ENCODE assay signal across 19 cellular contexts in the genomic region with DNA sequence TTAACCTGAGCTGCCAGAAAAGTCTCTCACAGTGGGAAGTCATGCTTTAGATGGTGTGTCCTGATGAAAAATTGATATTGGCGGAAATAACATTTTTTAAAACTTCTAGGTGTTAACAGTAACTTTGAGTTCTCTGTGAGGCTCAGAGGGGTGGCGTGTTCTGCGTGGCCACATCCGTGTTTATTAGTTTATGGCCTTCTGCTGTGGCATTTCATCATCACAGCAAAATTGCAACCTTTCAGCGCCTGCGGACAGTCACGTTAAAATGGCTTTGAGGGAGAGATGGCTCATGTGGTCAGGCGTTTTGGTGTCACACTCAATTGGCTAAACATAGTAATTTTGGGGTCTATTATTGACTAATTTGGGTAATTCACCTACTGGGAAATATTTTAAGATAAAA. TPM values are rescaled to one million over a fixed set of nuclear protein-coding genes. Genes with fewer than 3 reads are reported as not detected.
A peak's percentile ranks its signal among the peaks of the same experiment; 100 is the strongest.
DNase-seq lines count a peak whose midpoint lies in the region; ATAC-seq and TF ChIP-seq lines count a peak whose summit lies in the region.
"Had no signal": no experiment of that assay in that cellular context is flagged by ENCODE, and none has a peak within 500 bp of the region (broad histone marks: within the 10 kb centered on the region; RNA-seq: fewer than 3 reads in every experiment).

No MANE protein-coding gene starts in this region.

- no peak overlapping the region for H4K12ac ChIP-seq in trophoblast cell (ENCODE audit: low read depth, low read length)

- H3K4ac ChIP-seq in trophoblast cell (ENCODE audit: low read depth, low read length) = no peak overlapping the region

- H2BK120ac ChIP-seq in trophoblast cell (ENCODE audit: insufficient read depth, low read length, poor library complexity) = no peak overlapping the region

- H2AK5ac ChIP-seq in trophoblast cell (ENCODE audit: low read length) = no peak overlapping the region

- H3K23ac ChIP-seq in trophoblast cell (ENCODE audit: low read length) = no peak overlapping the region

- H3K27me3 ChIP-seq in trophoblast cell (ENCODE audit: insufficient read depth, low read length) (no peaks in the 10 kb centered on the region), tibial artery (no peaks in the 10 kb centered on the region), body of pancreas (no peaks in the 10 kb centered on the region)
- H3K27me3 ChIP-seq: dorsolateral prefrontal cortex had no signal

- H3K9me3 ChIP-seq in trophoblast cell (ENCODE audit: insufficient read depth, low read depth, low read length) (peaks cover 5% of the 10 kb centered on the region), tibial artery (no peaks in the 10 kb centered on the region), body of pancreas (no peaks in the 10 kb centered on the region)

- H3K36me3 ChIP-seq in trophoblast cell (ENCODE audit: control insufficient read depth in 1 of 2, insufficient read depth in 2 of 2, low read length in 2 of 2) = no peaks in the 10 kb centered on the region
- no peaks in the 10 kb centered on the region for H3K36me3 ChIP-seq in tibial artery
- no peaks in the 10 kb centered on the region for H3K36me3 ChIP-seq in body of pancreas (replicated peaks in 1 of 2; ENCODE audit: insufficient read depth in 1 of 2, low read depth in 2 of 2)

- H4K91ac ChIP-seq in trophoblast cell (ENCODE audit: low read depth, low read length) = no peak overlapping the region

- peak; percentile 32 for DNase-seq in NOMO-1 (lab: John Stamatoyannopoulos, UW; ENCODE audit: unreplicated experiment in 2 of 2)
- peak; percentile 24 for DNase-seq in coronary artery (ENCODE audit: low spot score)
- DNase-seq in trophoblast cell = peak; percentile 32 to 38
- DNase-seq in tibial artery = no peak
- no peak for DNase-seq in body of pancreas
- DNase-seq: activated CD4-positive, alpha-beta T cell treated with anti-CD3 and anti-CD28 coated beads for 36 hours; activated naive CD4-positive, alpha-beta T cell treated with anti-CD3 and anti-CD28 coated beads for 36 hours; activated T-cell treated with anti-CD3 and anti-CD28 coated beads, Interleukin-2, amount 50 U/mL, for 72 hours; CD4-positive, CD25-positive, alpha-beta regulatory T cell; central memory CD4-positive, alpha-beta T cell; DMS 273 treated with DMSO at 0.1 percent for 48 hours; dorsolateral prefrontal cortex; immature natural killer cell; NCI-H1417; NCI-H226; stimulated activated CD4-positive, alpha-beta T cell treated with anti-CD3 and anti-CD28 coated beads, Interleukin-1b, Interleukin-23, amount 100 ng/mL, for 48 hours had no signal

- TF ChIP-seq POLR2A in body of pancreas (IDR thresholded peaks at IDR 0.05) = no peak
- no peak for TF ChIP-seq POLR2A in GM18505 (IDR thresholded peaks at IDR 0.05; ENCODE audit: borderline replicate concordance, extremely low read depth, insufficient read depth, insufficient read length)

- H2AFZ ChIP-seq in trophoblast cell (ENCODE audit: insufficient read depth, low read length, poor library complexity) = no peak overlapping the region

- no peak overlapping the region for H3K4me2 ChIP-seq in trophoblast cell (ENCODE audit: low read length)

- H2BK5ac ChIP-seq in trophoblast cell (ENCODE audit: low read depth, low read length, poor library complexity) = no peak overlapping the region

- H3K4me3 ChIP-seq in coronary artery (no peak overlapping the region), trophoblast cell (ENCODE audit: low read depth, low read length) (no peak overlapping the region), tibial artery (no peak overlapping the region), body of pancreas (no peak overlapping the region)
- H3K4me3 ChIP-seq: dorsolateral prefrontal cortex, skin epidermis had no signal

- H3K79me2 ChIP-seq in trophoblast cell (ENCODE audit: control insufficient read depth, insufficient read depth, low read length, poor library complexity) = no peaks in the 10 kb centered on the region

- H2BK12ac ChIP-seq in trophoblast cell (ENCODE audit: low read length) = no peak overlapping the region

- H3K79me1 ChIP-seq in trophoblast cell (ENCODE audit: low read length) = peaks cover 18% of the 10 kb centered on the region

- no CpG with 5 or more reads among the region's 8 CpGs for WGBS in trophoblast cell (ENCODE audit: extremely low coverage, insufficient coverage, insufficient read length)
- 86% methylated on average over 8 of the region's 8 CpGs for WGBS in body of pancreas, 2 donors

- no peak overlapping the region for H3K18ac ChIP-seq in trophoblast cell (ENCODE audit: low read length)

- no peak for ATAC-seq in body of pancreas
- no peak for ATAC-seq in GM18505 (IDR thresholded peaks at IDR 0.05; ENCODE audit: unreplicated experiment)
- no peak for ATAC-seq in HG02571 (IDR thresholded peaks at IDR 0.05; ENCODE audit: unreplicated experiment)
- ATAC-seq: activated CD4-positive, alpha-beta T cell treated with anti-CD3 and anti-CD28 coated beads for 36 hours; activated T-cell treated with anti-CD3 and anti-CD28 coated beads, Interleukin-2, amount 50 U/mL, for 72 hours had no signal

- intact Hi-C loops in tibial artery (cut with DNase I; ENCODE audit: low total_unique reads) (no loop called here), body of pancreas (cut with DNase I) (no loop called here)

- H3K14ac ChIP-seq in trophoblast cell (ENCODE audit: low read length) = no peak overlapping the region

- TF ChIP-seq CTCF in coronary artery (IDR thresholded peaks at IDR 0.05) = no peak
- no peak for TF ChIP-seq CTCF in tibial artery (IDR thresholded peaks at IDR 0.05)
- no peak for TF ChIP-seq CTCF in body of pancreas (IDR thresholded peaks at IDR 0.05)

- no peak overlapping the region for H3K9ac ChIP-seq in trophoblast cell (ENCODE audit: low read length)

- no peak overlapping the region for H4K8ac ChIP-seq in trophoblast cell (ENCODE audit: low read depth, low read length)

- H3K4me1 ChIP-seq in trophoblast cell (ENCODE audit: control insufficient read depth in 1 of 2, insufficient read depth in 2 of 2, low read length in 2 of 2) (peaks cover 42 to 54% of the 10 kb centered on the region in 2 experiments), tibial artery (peaks cover 0 to 33% (median 20%) of the 10 kb centered on the region in 4 donors), body of pancreas (peaks cover 9% of the 10 kb centered on the region)

- H3K27ac ChIP-seq in coronary artery (peak overlapping the region in 1 of 2 donors; percentile 80), trophoblast cell (ENCODE audit: low read depth, low read length) (no peak overlapping the region), tibial artery (peak overlapping the region; percentile 71 to 80), body of pancreas (no peak overlapping the region)
- H3K27ac ChIP-seq: dorsolateral prefrontal cortex had no signal

RNA-seq across cellular contexts. Expression of a gene that starts 42.4 kb away (rescaled TPM):
- polyA plus RNA-seq in trophoblast cell (2013) = 6.9 and 7.0 TPM in 2 replicates
- total RNA-seq in body of pancreas = 1 to 10 TPM; 4.0 to 4.4 TPM

Comparison
In these comparisons a context has a peak if more than half of its experiments do, and no peak if none do; other contexts are left out.
1. DNase-seq: peak in NOMO-1 (2 of 2), coronary artery (single experiment) and trophoblast cell (2 of 2); none in tibial artery (0 of 2) and body of pancreas (0 of 4).
2. H3K27ac ChIP-seq: peak in tibial artery (2 of 2); none in trophoblast cell (single experiment) and body of pancreas (0 of 4).